Comparison of ENCODE assay signal across 26 cellular contexts in genomic region chr1:156786640-156787039, GRCh38. TPM values are rescaled to one million over a fixed set of nuclear protein-coding genes. Genes with fewer than 3 reads are reported as not detected.
"Had no signal": no experiment of that assay in that cellular context is flagged by ENCODE, and none has a peak within 500 bp of the region (broad histone marks: within the 10 kb centered on the region; RNA-seq: fewer than 3 reads in every experiment).

No MANE protein-coding gene starts in this region.

- H3K27me3 ChIP-seq: adrenal gland, ascending aorta, hepatocyte, testis, vagina had no signal

- FAIRE-seq: colon, TTC549 had no signal

- H3K4me2 ChIP-seq: hepatocyte, smooth muscle cell had no signal

- ATAC-seq: esophagus mucosa, sciatic nerve had no signal

- H3K27me3 Mint-ChIP-seq: activated naive CD8-positive, alpha-beta T cell; central memory CD8-positive, alpha-beta T cell; type B pancreatic cell had no signal

- H3K27ac ChIP-seq: adrenal gland, ascending aorta, hepatocyte, left ventricle myocardium inferior, testis, vagina had no signal

- H3K27ac Mint-ChIP-seq: activated naive CD8-positive, alpha-beta T cell had no signal

- H3K4me1 ChIP-seq: ascending aorta, testis had no signal

- H3K9me3 ChIP-seq: adrenal gland, ascending aorta, left ventricle myocardium inferior, testis, vagina had no signal

- H3K4me3 ChIP-seq: adrenal gland, ascending aorta, hepatocyte, left ventricle myocardium inferior, smooth muscle cell, testis, vagina had no signal

- H2AFZ ChIP-seq: hepatocyte had no signal

- DNase-seq: activated CD4-positive, alpha-beta T cell treated with anti-CD3 and anti-CD28 coated beads for 1 hour; activated CD4-positive, alpha-beta T cell treated with anti-CD3 and anti-CD28 coated beads, Interleukin-2, amount 50 U/mL, for 1 hour; activated effector memory CD4-positive, alpha-beta T cell treated with anti-CD3 and anti-CD28 coated beads, Interleukin-2, amount 50 U/mL, for 16 hours; adrenal gland; effector memory CD4-positive, alpha-beta T cell; foreskin melanocyte; left ventricle myocardium inferior; occipital lobe; stimulated activated CD4-positive, alpha-beta T cell treated with anti-CD3 and anti-CD28 coated beads, Interleukin-15, amount 100 ng/mL, for 24 hours; stimulated activated CD4-positive, alpha-beta T cell treated with anti-CD3 and anti-CD28 coated beads, Interleukin-2, amount 100 ng/mL, for 48 hours; stimulated activated CD8-positive, alpha-beta memory T cell treated with anti-CD3 and anti-CD28 coated beads, Interleukin-4, amount 100 ng/mL, for 48 hours; stimulated activated naive CD4-positive, alpha-beta T cell; T-helper 1 cell; testis had no signal

- H3K9me3 Mint-ChIP-seq: central memory CD8-positive, alpha-beta T cell; type B pancreatic cell had no signal

- H3K4me3 Mint-ChIP-seq: activated naive CD8-positive, alpha-beta T cell; central memory CD8-positive, alpha-beta T cell; type B pancreatic cell had no signal

RNA-seq across cellular contexts. Expression of gene SH2D2A, which starts 30.0 kb away (rescaled TPM):
- total RNA-seq: ascending aorta, lung microvascular endothelial cell, occipital lobe had no signal
